ENCODE assay signal across 16 cellular contexts in the genomic region with DNA sequence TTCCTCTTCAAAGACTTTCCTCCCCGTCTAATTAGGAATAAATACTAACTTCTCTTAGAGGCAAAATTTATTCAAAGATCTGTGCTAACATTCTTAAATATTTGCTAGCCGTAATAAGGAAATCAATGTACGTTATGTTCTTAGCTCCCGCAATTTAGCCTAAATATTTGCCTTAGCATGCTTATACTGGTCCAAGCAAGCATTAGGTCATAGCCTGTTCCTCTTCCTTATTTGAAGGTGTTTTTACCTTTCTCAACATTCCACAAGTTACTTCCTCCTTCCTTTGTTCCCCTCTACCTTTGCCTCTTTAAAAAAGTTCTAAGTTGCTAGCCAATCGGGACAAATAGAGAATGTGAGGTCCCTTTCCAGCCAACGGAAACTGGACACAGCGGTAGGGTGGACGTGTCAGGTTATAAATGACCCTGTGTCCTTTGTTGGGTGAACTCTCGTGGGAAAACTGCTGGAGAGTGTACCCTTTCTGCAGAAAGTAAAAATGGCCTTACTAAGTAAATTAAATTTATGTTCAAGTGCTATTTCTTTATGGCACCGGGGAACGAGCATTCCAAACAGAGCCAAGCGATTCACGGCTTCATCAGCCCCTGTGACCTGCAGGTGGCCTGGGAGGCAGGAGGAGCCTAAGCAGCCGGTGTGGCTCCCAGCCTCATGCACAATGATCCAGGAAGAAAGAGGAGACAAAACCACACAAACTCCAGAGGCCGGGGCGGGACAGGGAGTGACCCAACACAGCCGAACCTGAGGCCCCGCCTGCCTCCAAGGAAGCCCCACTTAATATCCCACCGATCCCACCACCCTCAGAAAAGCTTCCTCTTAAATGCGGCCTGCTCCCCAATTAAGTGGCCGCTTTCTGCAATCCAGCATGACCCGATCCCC.
DNase-seq lines count a peak whose midpoint lies in the region; ATAC-seq and TF ChIP-seq lines count a peak whose summit lies in the region.
"Had no signal": no experiment of that assay in that cellular context is flagged by ENCODE, and none has a peak within 500 bp of the region (broad histone marks: within the 10 kb centered on the region; RNA-seq: fewer than 3 reads in every experiment).

No MANE protein-coding gene starts in this region.

- TF ChIP-seq POLR2A in thyroid gland (IDR thresholded peaks at IDR 0.05): no peak

- H3K27ac ChIP-seq in colonic mucosa (peak overlapping the region; percentile 64), lower lobe of right lung (no peak overlapping the region), skeletal muscle tissue (ENCODE audit: low read depth, low read length) (peak overlapping the region; percentile 19), thyroid gland (no peak overlapping the region)
- H3K27ac ChIP-seq: ovary had no signal

- peak in 1 of 2 donors; percentile 14 for ATAC-seq in lower lobe of right lung
- no peak for ATAC-seq in GM18870 (IDR thresholded peaks at IDR 0.05; ENCODE audit: unreplicated experiment)
- ATAC-seq: gastroesophageal sphincter had no signal

- TF ChIP-seq CTCF in colonic mucosa (IDR thresholded peaks at IDR 0.05) (no peak), lower lobe of right lung (IDR thresholded peaks at IDR 0.05) (no peak), thyroid gland (IDR thresholded peaks at IDR 0.05) (no peak)

- H3K27me3 ChIP-seq in colonic mucosa: no peaks in the 10 kb centered on the region
- H3K27me3 ChIP-seq in lower lobe of right lung (ENCODE audit: low read depth): no peaks in the 10 kb centered on the region
- no peaks in the 10 kb centered on the region for H3K27me3 ChIP-seq in skeletal muscle tissue (ENCODE audit: control insufficient read depth in 3 of 3, insufficient read depth in 3 of 3, low read length in 3 of 3)
- H3K27me3 ChIP-seq in thyroid gland: no peaks in the 10 kb centered on the region
- H3K27me3 ChIP-seq: gastroesophageal sphincter, ovary had no signal

- H3K4me3 ChIP-seq in colonic mucosa: no peak overlapping the region
- no peak overlapping the region for H3K4me3 ChIP-seq in lower lobe of right lung
- H3K4me3 ChIP-seq in skeletal muscle tissue (ENCODE audit: low read length in 3 of 3): peak overlapping the region in 1 of 3 donors; percentile 13
- H3K4me3 ChIP-seq in thyroid gland (replicated peaks in 1 of 3): no peak overlapping the region
- H3K4me3 ChIP-seq: gastroesophageal sphincter, ovary had no signal

- no peaks in the 10 kb centered on the region for H3K9me3 ChIP-seq in colonic mucosa
- H3K9me3 ChIP-seq in lower lobe of right lung: no peaks in the 10 kb centered on the region
- H3K9me3 ChIP-seq in skeletal muscle tissue (ENCODE audit: control insufficient read depth in 3 of 3, low read length in 3 of 3): no peaks in the 10 kb centered on the region
- no peaks in the 10 kb centered on the region for H3K9me3 ChIP-seq in thyroid gland
- H3K9me3 ChIP-seq: gastroesophageal sphincter, ovary had no signal

- peak; percentile 23 for DNase-seq in HPDE6-E6E7 (ENCODE audit: extremely low spot score)
- DNase-seq in colonic mucosa: peak; percentile 84
- peak; percentile 53 for DNase-seq in lower lobe of right lung
- DNase-seq in activated T-cell treated with anti-CD3 and anti-CD28 coated beads, Interleukin-2, amount 50 U/mL, for 1 hour: no peak
- no peak for DNase-seq in NCI-H2196 (lab: John Stamatoyannopoulos, UW; ENCODE audit: unreplicated experiment)
- no peak for DNase-seq in thyroid gland
- DNase-seq: activated B cell treated with CpG ODN at 0.5 μM for 24 hours; activated CD8-positive, alpha-beta memory T cell treated with anti-CD3 and anti-CD28 coated beads, Interleukin-2, amount 50 U/mL, for 48 hours; activated naive CD8-positive, alpha-beta T cell treated with anti-CD3 and anti-CD28 coated beads for 36 hours; NCI-H2171; stimulated activated CD4-positive, alpha-beta T cell treated with anti-CD3 and anti-CD28 coated beads, Interleukin-4, amount 100 ng/mL, for 24 hours; stimulated activated naive CD4-positive, alpha-beta T cell treated with Interleukin-2 at 50 U/mL for 16 hours had no signal

- WGBS in thyroid gland, 2 donors: 93 to 95% methylated on average over 22 of the region's 22 CpGs

- H3K36me3 ChIP-seq in colonic mucosa: no peaks in the 10 kb centered on the region
- H3K36me3 ChIP-seq in lower lobe of right lung: peaks cover 34% of the 10 kb centered on the region
- peaks cover 4 to 9% (median 6%) of the 10 kb centered on the region in 3 donors for H3K36me3 ChIP-seq in skeletal muscle tissue (ENCODE audit: control insufficient read depth in 3 of 3, insufficient read depth in 3 of 3, low read length in 3 of 3)
- H3K36me3 ChIP-seq in thyroid gland: peaks cover 0 to 5% of the 10 kb centered on the region in 2 donors
- H3K36me3 ChIP-seq: ovary had no signal

- peaks cover 13% of the 10 kb centered on the region for H3K4me1 ChIP-seq in colonic mucosa
- H3K4me1 ChIP-seq in lower lobe of right lung: peaks cover 13% of the 10 kb centered on the region
- peaks cover 66 to 89% (median 84%) of the 10 kb centered on the region in 3 donors for H3K4me1 ChIP-seq in skeletal muscle tissue (ENCODE audit: control insufficient read depth in 3 of 3, insufficient read depth in 3 of 3, low read length in 3 of 3)
- H3K4me1 ChIP-seq in thyroid gland: peaks cover 11 to 16% of the 10 kb centered on the region in 2 donors

- peak overlapping the region; percentile 17 to 77 for H3K9ac ChIP-seq in colonic mucosa (ENCODE audit: low read depth in 2 of 2, low read length in 2 of 2)
- peak overlapping the region in 1 of 3 donors; percentile 33 for H3K9ac ChIP-seq in skeletal muscle tissue (ENCODE audit: low read depth in 1 of 3, low read length in 3 of 3)

- intact Hi-C loops in colonic mucosa (cut with DNase I) (no loop called here), lower lobe of right lung (cut with DNase I) (no loop called here), thyroid gland (cut with DNase I) (no loop called here)

Comparison
In these comparisons a context has a peak if more than half of its experiments do, and no peak if none do; other contexts are left out.
1. DNase-seq: peak in HPDE6-E6E7 (single experiment), colonic mucosa (single experiment) and lower lobe of right lung (single experiment); none in activated T-cell treated with anti-CD3 and anti-CD28 coated beads, Interleukin-2, amount 50 U/mL, for 1 hour (single experiment), NCI-H2196 (single experiment) and thyroid gland (0 of 2).
2. H3K27ac ChIP-seq: peak in colonic mucosa (single experiment) and skeletal muscle tissue (single experiment); none in lower lobe of right lung (single experiment) and thyroid gland (0 of 3).